ENCODE assay signal across 14 cellular contexts in the genomic region with DNA sequence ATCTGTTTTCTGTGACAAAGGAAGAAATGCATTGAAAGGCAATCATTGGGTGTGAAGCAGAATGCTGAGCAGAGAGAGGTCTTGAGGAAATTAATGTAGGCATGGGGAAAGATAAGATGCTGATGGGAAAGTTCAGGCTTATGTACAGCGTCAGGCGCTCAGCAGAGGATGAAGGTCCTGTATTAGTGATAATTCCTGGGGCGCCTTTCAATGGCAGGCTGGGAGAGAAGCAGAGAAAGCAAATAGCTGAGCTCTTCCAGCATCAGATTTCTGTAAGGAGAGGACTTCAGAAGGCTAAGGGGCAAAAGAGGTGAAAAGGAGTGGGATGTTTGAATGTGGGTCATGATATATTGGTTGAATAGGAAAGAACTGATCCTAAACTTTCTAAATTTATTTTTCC.
DNase-seq lines count a peak whose midpoint lies in the region; ATAC-seq, FAIRE-seq and TF ChIP-seq lines count a peak whose summit lies in the region.
"Had no signal": no experiment of that assay in that cellular context is flagged by ENCODE, and none has a peak within 500 bp of the region (broad histone marks: within the 10 kb centered on the region; RNA-seq: fewer than 3 reads in every experiment).

No MANE protein-coding gene starts in this region.

- 22 to 46% methylated on average over 3 of the region's 3 CpGs for WGBS in endodermal cell (ENCODE audit: insufficient coverage in 1 of 2, insufficient read length in 1 of 2), 2 experiments

- H3K9me3 ChIP-seq in endodermal cell (ENCODE audit: control insufficient read depth, low read length) (peaks cover 1% of the 10 kb centered on the region), neural progenitor cell (ENCODE audit: low read depth) (no peaks in the 10 kb centered on the region)

- H2AFZ ChIP-seq in neural progenitor cell (replicated peaks): peak overlapping the region; percentile 22

- no peaks in the 10 kb centered on the region for H3K27me3 ChIP-seq in H7 (ENCODE audit: control insufficient read depth, insufficient read depth, low read length)
- no peaks in the 10 kb centered on the region for H3K27me3 ChIP-seq in endodermal cell (ENCODE audit: control insufficient read depth, insufficient read depth, low read length, poor library complexity, severe bottlenecking)
- no peaks in the 10 kb centered on the region for H3K27me3 ChIP-seq in neural progenitor cell
- H3K27me3 ChIP-seq: BLaER1 treated with 17β-estradiol and CSF1 and Interleukin-3, amounts not matched to agents 10 nM and 100 nM had no signal

- H4K20me1 ChIP-seq in neural progenitor cell (ENCODE audit: low read depth): no peaks in the 10 kb centered on the region
- H4K20me1 ChIP-seq: BLaER1 treated with 17β-estradiol and CSF1 and Interleukin-3, amounts not matched to agents 10 nM and 100 nM had no signal

- ATAC-seq in HG02981 (IDR thresholded peaks at IDR 0.05; ENCODE audit: unreplicated experiment): no peak

- H3K36me3 Mint-ChIP-seq in endodermal cell (ENCODE audit: low read depth) (no peaks in the 10 kb centered on the region), neural progenitor cell (no peaks in the 10 kb centered on the region)
- H3K36me3 Mint-ChIP-seq: CD4-positive, CD25-positive, alpha-beta regulatory T cell; IgD-negative memory B cell had no signal

- FAIRE-seq in urothelium cell line (lab: Jason Lieb, UNC): no peak

- H3K4me1 ChIP-seq in endodermal cell (ENCODE audit: control insufficient read depth, insufficient read depth, low read length) (peaks cover 4% of the 10 kb centered on the region), neural progenitor cell (peaks cover 14% of the 10 kb centered on the region)

- peaks cover 6% of the 10 kb centered on the region for H3F3A ChIP-seq in neural progenitor cell (ENCODE audit: low read depth)

- peak overlapping the region; percentile 48 for H3K4me2 ChIP-seq in neural progenitor cell
- H3K4me2 ChIP-seq: BLaER1 treated with 17β-estradiol and CSF1 and Interleukin-3, amounts not matched to agents 10 nM and 100 nM had no signal

- H3K36me3 ChIP-seq in H7 (replicated peaks; ENCODE audit: control insufficient read depth, insufficient read depth, low read length) (no peaks in the 10 kb centered on the region), endodermal cell (ENCODE audit: control insufficient read depth, insufficient read depth, low read length) (no peaks in the 10 kb centered on the region), neural progenitor cell (no peaks in the 10 kb centered on the region)
- H3K36me3 ChIP-seq: BLaER1 treated with 17β-estradiol and CSF1 and Interleukin-3, amounts not matched to agents 10 nM and 100 nM had no signal

- no peak overlapping the region for H3K4me3 ChIP-seq in H7 (ENCODE audit: insufficient read depth, low read depth, low read length)
- H3K4me3 ChIP-seq in endodermal cell (ENCODE audit: low read length): no peak overlapping the region
- H3K4me3 ChIP-seq in neural progenitor cell: no peak overlapping the region
- H3K4me3 ChIP-seq: BLaER1 treated with 17β-estradiol and CSF1 and Interleukin-3, amounts not matched to agents 10 nM and 100 nM had no signal

- H3K27ac Mint-ChIP-seq in endodermal cell (no peak overlapping the region), neural progenitor cell (no peak overlapping the region)
- H3K27ac Mint-ChIP-seq: CD4-positive, CD25-positive, alpha-beta regulatory T cell; IgD-negative memory B cell had no signal

- TF ChIP-seq CTCF in endodermal cell (conservative IDR thresholded peaks at IDR 0.05) (no peak), neural progenitor cell (IDR thresholded peaks at IDR 0.05) (no peak)

- DNase-seq in H7 (peak; percentile 8), NCI-H146 treated with DMSO at 0.1 percent for 48 hours (lab: John Stamatoyannopoulos, UW; ENCODE audit: unreplicated experiment) (peak; percentile 65), endodermal cell (peak; percentile 52), neural progenitor cell (ENCODE audit: low spot score) (peak; percentile 34), urothelium cell line (ENCODE audit: low spot score) (no peak), SIG-M5 treated with dmso at 0.1 percent for 504 hours (lab: John Stamatoyannopoulos, UW; ENCODE audit: unreplicated experiment) (no peak)
- DNase-seq: ACHN; Calu3; CD4-positive, CD25-positive, alpha-beta regulatory T cell; DMS 273 treated with DMSO at 0.1 percent for 48 hours; KG1 had no signal

- H3K9ac ChIP-seq in endodermal cell (ENCODE audit: extremely low read depth, low read length, poor library complexity, severe bottlenecking) (no peak overlapping the region), neural progenitor cell (no peak overlapping the region)
- H3K9ac ChIP-seq: BLaER1 treated with 17β-estradiol and CSF1 and Interleukin-3, amounts not matched to agents 10 nM and 100 nM had no signal

- H3K27me3 Mint-ChIP-seq in endodermal cell (ENCODE audit: insufficient read depth): peaks cover 2% of the 10 kb centered on the region
- H3K27me3 Mint-ChIP-seq in neural progenitor cell (ENCODE audit: insufficient read depth, low read depth): no peaks in the 10 kb centered on the region
- H3K27me3 Mint-ChIP-seq: CD4-positive, CD25-positive, alpha-beta regulatory T cell; IgD-negative memory B cell had no signal

- H3K27ac ChIP-seq in endodermal cell (ENCODE audit: low read depth, low read length) (no peak overlapping the region), neural progenitor cell (peak overlapping the region; percentile 21)
- H3K27ac ChIP-seq: BLaER1 treated with 17β-estradiol and CSF1 and Interleukin-3, amounts not matched to agents 10 nM and 100 nM had no signal

- H3K79me2 ChIP-seq in neural progenitor cell (ENCODE audit: low read depth): no peaks in the 10 kb centered on the region

- H3K9me3 Mint-ChIP-seq in endodermal cell: peaks cover 4% of the 10 kb centered on the region
- H3K9me3 Mint-ChIP-seq in neural progenitor cell: no peaks in the 10 kb centered on the region
- H3K9me3 Mint-ChIP-seq: IgD-negative memory B cell had no signal

- no peak overlapping the region for H3K4me3 Mint-ChIP-seq in endodermal cell
- no peak overlapping the region for H3K4me3 Mint-ChIP-seq in neural progenitor cell
- H3K4me3 Mint-ChIP-seq: CD4-positive, CD25-positive, alpha-beta regulatory T cell; IgD-negative memory B cell had no signal

- peaks cover 3% of the 10 kb centered on the region for H3K4me1 Mint-ChIP-seq in endodermal cell
- H3K4me1 Mint-ChIP-seq in neural progenitor cell: no peaks in the 10 kb centered on the region
- H3K4me1 Mint-ChIP-seq: CD4-positive, CD25-positive, alpha-beta regulatory T cell; IgD-negative memory B cell had no signal

Comparison
In these comparisons a context has a peak if more than half of its experiments do, and no peak if none do; other contexts are left out.
1. DNase-seq: peak in H7 (single experiment), NCI-H146 treated with DMSO at 0.1 percent for 48 hours (single experiment), endodermal cell (single experiment) and neural progenitor cell (single experiment); none in urothelium cell line (single experiment) and SIG-M5 treated with dmso at 0.1 percent for 504 hours (single experiment).